Comparison of ENCODE assay signal across 16 cellular contexts in genomic region chr15:78766041-78766440, GRCh38.
"Had no signal": no experiment of that assay in that cellular context is flagged by ENCODE, and none has a peak within 500 bp of the region (broad histone marks: within the 10 kb centered on the region; RNA-seq: fewer than 3 reads in every experiment).

No MANE protein-coding gene starts in this region.

- H3K9me3 ChIP-seq: stomach had no signal

- H3K27ac ChIP-seq: brain microvascular endothelial cell, stomach had no signal

- H3K27me3 ChIP-seq: brain microvascular endothelial cell, stomach had no signal

- H3K27me3 Mint-ChIP-seq: activated CD4-positive, alpha-beta memory T cell treated with anti-CD3 and anti-CD28 coated beads, Interleukin-2, amount 10 ng/mL, durations not matched to agents 7 days and 5 days; activated CD8-positive, alpha-beta memory T cell treated with anti-CD3 and anti-CD28 coated beads, Interleukin-2, amount 10 ng/mL, durations not matched to agents 7 days and 5 days; central memory CD8-positive, alpha-beta T cell; type B pancreatic cell had no signal

- H3K36me3 Mint-ChIP-seq: activated CD8-positive, alpha-beta memory T cell treated with anti-CD3 and anti-CD28 coated beads, Interleukin-2, amount 10 ng/mL, durations not matched to agents 7 days and 5 days; type B pancreatic cell had no signal

- H3K4me3 ChIP-seq: stomach had no signal

- H3K36me3 ChIP-seq: brain microvascular endothelial cell, stomach had no signal

- H3K27ac Mint-ChIP-seq: activated CD4-positive, alpha-beta memory T cell treated with anti-CD3 and anti-CD28 coated beads, Interleukin-2, amount 10 ng/mL, durations not matched to agents 7 days and 5 days; activated CD8-positive, alpha-beta memory T cell treated with anti-CD3 and anti-CD28 coated beads, Interleukin-2, amount 10 ng/mL, durations not matched to agents 7 days and 5 days; nephron progenitor cell; type B pancreatic cell had no signal

- ATAC-seq: activated CD8-positive, alpha-beta memory T cell treated with anti-CD3 and anti-CD28 coated beads, Interleukin-2, amount 10 ng/mL, durations not matched to agents 7 days and 5 days had no signal

- H3K4me3 Mint-ChIP-seq: activated CD4-positive, alpha-beta memory T cell treated with anti-CD3 and anti-CD28 coated beads, Interleukin-2, amount 10 ng/mL, durations not matched to agents 7 days and 5 days; activated CD8-positive, alpha-beta memory T cell treated with anti-CD3 and anti-CD28 coated beads, Interleukin-2, amount 10 ng/mL, durations not matched to agents 7 days and 5 days; central memory CD8-positive, alpha-beta T cell; nephron progenitor cell; type B pancreatic cell had no signal

- DNase-seq: activated CD4-positive, alpha-beta memory T cell treated with anti-CD3 and anti-CD28 coated beads, Interleukin-2, amount 10 ng/mL, durations not matched to agents 7 days and 5 days; activated CD4-positive, alpha-beta T cell treated with anti-CD3 and anti-CD28 coated beads for 48 hours; activated CD4-positive, CD25-positive, alpha-beta regulatory T cell; activated CD8-positive, alpha-beta memory T cell treated with anti-CD3 and anti-CD28 coated beads, Interleukin-2, amount 10 ng/mL, durations not matched to agents 7 days and 5 days; activated naive CD4-positive, alpha-beta T cell; brain microvascular endothelial cell; cortex of kidney; nephron progenitor cell; small intestine; stimulated activated CD4-positive, alpha-beta T cell treated with anti-CD3 and anti-CD28 coated beads, Interleukin-15, amount 100 ng/mL, for 24 hours; stimulated activated CD4-positive, alpha-beta T cell treated with anti-CD3 and anti-CD28 coated beads, Interleukin-2, amount 100 ng/mL, for 48 hours; stomach; T-helper 1 cell; T-helper 9 cell had no signal

- H3K9me3 Mint-ChIP-seq: activated CD4-positive, alpha-beta memory T cell treated with anti-CD3 and anti-CD28 coated beads, Interleukin-2, amount 10 ng/mL, durations not matched to agents 7 days and 5 days; central memory CD8-positive, alpha-beta T cell; nephron progenitor cell; type B pancreatic cell had no signal
